ENCODE assay signal across 5 cellular contexts in genomic region chr9:108742-109495, GRCh38. TPM values are rescaled to one million over a fixed set of nuclear protein-coding genes. Genes with fewer than 3 reads are reported as not detected.
"Had no signal": no experiment of that assay in that cellular context is flagged by ENCODE, and none has a peak within 500 bp of the region (broad histone marks: within the 10 kb centered on the region; RNA-seq: fewer than 3 reads in every experiment).

No MANE protein-coding gene starts in this region.

RNA-seq across cellular contexts. Expression of gene FOXD4, which starts 9.3 kb away (rescaled TPM):
- total RNA-seq: activated CD4-positive, alpha-beta T cell treated with anti-CD3 and anti-CD28 coated beads, Interleukin-2, amount 10 ng/mL, durations not matched to agents 24 days and 14 days; activated CD8-positive, alpha-beta T cell treated with anti-CD3 and anti-CD28 coated beads for 36 hours; activated T-helper 2 cell treated with anti-CD3 and anti-CD28 coated beads, Interferon-gamma antibody, Interleukin-2, Interleukin-4, amounts not matched to agents 10 μg/mL and 5 μg/mL and 100 μg/mL, durations not matched to agents 14 hours and 24 hours and 36 hours; ascending aorta; cardiac septum had no signal
